In genomic region chr7:1716263-1717094, GRCh38 we compare ENCODE assay signal across 12 cellular contexts. TPM values are rescaled to one million over a fixed set of nuclear protein-coding genes. Genes with fewer than 3 reads are reported as not detected.
A peak's percentile ranks its signal among the peaks of the same experiment; 100 is the strongest.
DNase-seq lines count a peak whose midpoint lies in the region; ATAC-seq and TF ChIP-seq lines count a peak whose summit lies in the region.
"Had no signal": no experiment of that assay in that cellular context is flagged by ENCODE, and none has a peak within 500 bp of the region (broad histone marks: within the 10 kb centered on the region; RNA-seq: fewer than 3 reads in every experiment).

No MANE protein-coding gene starts in this region.

- H3K27ac ChIP-seq in HCT116 (ENCODE audit: low read depth, low read length), result no peak overlapping the region
- H3K27ac ChIP-seq: ascending aorta, ovary had no signal

- H3K9me2 ChIP-seq in HCT116 (ENCODE audit: insufficient read depth), result no peaks in the 10 kb centered on the region

- no peaks in the 10 kb centered on the region for H3K36me3 Mint-ChIP-seq in Caco-2 (ENCODE audit: insufficient read depth, unreplicated experiment)
- H3K36me3 Mint-ChIP-seq in T-helper 2 cell treated with Interferon-gamma antibody and Interleukin-4, amounts not matched to agents 5 μg/mL and 100 μg/mL, for 36 hours (ENCODE audit: low read depth), result no peaks in the 10 kb centered on the region
- H3K36me3 Mint-ChIP-seq in glutamatergic neuron (ENCODE audit: unreplicated experiment), result peaks cover 6% of the 10 kb centered on the region

- no peaks in the 10 kb centered on the region for H3K79me2 ChIP-seq in HCT116 (ENCODE audit: insufficient read depth, low read length)

- H3K27ac Mint-ChIP-seq in Caco-2 (ENCODE audit: unreplicated experiment) (no peak overlapping the region), glutamatergic neuron (ENCODE audit: unreplicated experiment) (no peak overlapping the region)
- no peak overlapping the region for H3K27ac Mint-ChIP-seq in T-helper 2 cell treated with Interferon-gamma antibody and Interleukin-4, amounts not matched to agents 5 μg/mL and 100 μg/mL, for 36 hours
- H3K27ac Mint-ChIP-seq in stimulated activated naive CD8-positive, alpha-beta T cell treated with anti-CD3 and anti-CD28 coated beads, Interleukin-15, amount 100 ng/mL, for 72 hours, result no peak overlapping the region

- no peaks in the 10 kb centered on the region for H4K20me1 ChIP-seq in HCT116 (ENCODE audit: insufficient read depth)

- H3K27me3 ChIP-seq in Caco-2 (replicated peaks; ENCODE audit: control insufficient read depth, insufficient read depth, low read length) (no peaks in the 10 kb centered on the region), HCT116 (ENCODE audit: insufficient read depth, low read length) (no peaks in the 10 kb centered on the region)
- H3K27me3 ChIP-seq: ascending aorta, ovary had no signal

- H3K4me1 Mint-ChIP-seq in Caco-2 (ENCODE audit: low read depth, unreplicated experiment) (peaks cover 7% of the 10 kb centered on the region), glutamatergic neuron (ENCODE audit: low read depth, unreplicated experiment) (peaks cover 30% of the 10 kb centered on the region)
- H3K4me1 Mint-ChIP-seq in T-helper 2 cell treated with Interferon-gamma antibody and Interleukin-4, amounts not matched to agents 5 μg/mL and 100 μg/mL, for 36 hours (ENCODE audit: low read depth), result peaks cover 6% of the 10 kb centered on the region
- H3K4me1 Mint-ChIP-seq in stimulated activated naive CD8-positive, alpha-beta T cell treated with anti-CD3 and anti-CD28 coated beads, Interleukin-15, amount 100 ng/mL, for 72 hours, result peaks cover 11% of the 10 kb centered on the region

- H3K4me1 ChIP-seq in Caco-2 (peaks cover 17% of the 10 kb centered on the region), HCT116 (ENCODE audit: control insufficient read depth in 1 of 2, insufficient read depth in 2 of 2, low read length in 2 of 2) (peaks cover 3 to 13% of the 10 kb centered on the region in 2 experiments; a peak in 3 of 4 replicates)
- H3K4me1 ChIP-seq: ascending aorta had no signal

- POLR2A ChIA-PET in Caco-2 (lab: Charles Lee), result interaction anchor here (0.6 kb wide), 1 partner anchor 12 kb away, joined by 9 read pairs; no protein-coding TSS in a partner anchor
- POLR2A ChIA-PET in HCT116 (lab: Charles Lee), result no interaction called here

- no peak for TF ChIP-seq POLR2A in HCT116 (IDR thresholded peaks at IDR 0.05; ENCODE audit: borderline replicate concordance, extremely low read depth, insufficient read depth, insufficient read length)

- TF ChIP-seq CTCF in Caco-2 (IDR thresholded peaks at IDR 0.05; ENCODE audit: insufficient read depth in 1 of 2, low read depth in 1 of 2, low read length in 1 of 2, severe bottlenecking in 1 of 2, unreplicated experiment in 1 of 2), result no peak
- TF ChIP-seq CTCF in HCT116 (IDR thresholded peaks at IDR 0.05 in 2 of 3, conservative IDR thresholded peaks at IDR 0.05 in 1 of 3; ENCODE audit: borderline replicate concordance in 1 of 3, insufficient read depth in 1 of 3, low read depth in 2 of 3, low read length in 2 of 3), result no peak
- TF ChIP-seq CTCF in glutamatergic neuron (IDR thresholded peaks at IDR 0.05; ENCODE audit: partially characterized antibody, unreplicated experiment), result no peak

- H3K9me3 Mint-ChIP-seq in Caco-2 (ENCODE audit: unreplicated experiment) (no peaks in the 10 kb centered on the region), glutamatergic neuron (ENCODE audit: unreplicated experiment) (peaks cover 21% of the 10 kb centered on the region)
- H3K9me3 Mint-ChIP-seq in T-helper 2 cell treated with Interferon-gamma antibody and Interleukin-4, amounts not matched to agents 5 μg/mL and 100 μg/mL, for 36 hours, result peaks cover 4% of the 10 kb centered on the region
- no peaks in the 10 kb centered on the region for H3K9me3 Mint-ChIP-seq in stimulated activated naive CD8-positive, alpha-beta T cell treated with anti-CD3 and anti-CD28 coated beads, Interleukin-15, amount 100 ng/mL, for 72 hours

- H3K9ac ChIP-seq in HCT116 (ENCODE audit: low read length), result no peak overlapping the region

- CTCF ChIA-PET in Caco-2 (lab: Charles Lee), result no interaction called here
- CTCF ChIA-PET in HCT116 (lab: Charles Lee), result no interaction called here

- H3K27me3 Mint-ChIP-seq in Caco-2 (ENCODE audit: insufficient read depth, unreplicated experiment), result no peaks in the 10 kb centered on the region
- H3K27me3 Mint-ChIP-seq in T-helper 2 cell treated with Interferon-gamma antibody and Interleukin-4, amounts not matched to agents 5 μg/mL and 100 μg/mL, for 36 hours (ENCODE audit: low read depth), result no peaks in the 10 kb centered on the region
- peaks cover 16% of the 10 kb centered on the region for H3K27me3 Mint-ChIP-seq in glutamatergic neuron (ENCODE audit: unreplicated experiment)
- H3K27me3 Mint-ChIP-seq in stimulated activated naive CD8-positive, alpha-beta T cell treated with anti-CD3 and anti-CD28 coated beads, Interleukin-15, amount 100 ng/mL, for 72 hours, result peaks cover 6% of the 10 kb centered on the region

- no peak overlapping the region for H2AFZ ChIP-seq in HCT116 (ENCODE audit: low read depth, low read length, poor library complexity, severe bottlenecking)

- BruUV-seq in Caco-2 (replicated peaks; lab: Mats Ljungman, UMichigan) (no TSS peak), HCT116 (replicated peaks; lab: Mats Ljungman, UMichigan) (no TSS peak)

- intact Hi-C loops in Caco-2 (cut with micrococcal nuclease; ENCODE audit: unreplicated experiment), result no loop called here
- intact Hi-C loops in HCT116 (cut with micrococcal nuclease), result no loop called here

- H3K4me3 ChIP-seq in Caco-2 (ENCODE audit: low read depth, low read length) (no peak overlapping the region), HCT116 (replicated peaks in 1 of 2; ENCODE audit: low read depth in 1 of 2, low read length in 2 of 2) (no peak overlapping the region)
- H3K4me3 ChIP-seq: ascending aorta, ovary had no signal

- DNase-seq in Caco-2, result peak; percentile 24 to 60
- no peak for DNase-seq in HCT116 (ENCODE audit: low read depth, low spot score)
- no peak for DNase-seq in T-helper 2 cell treated with Interferon-gamma antibody and Interleukin-4, amounts not matched to agents 5 μg/mL and 100 μg/mL, for 36 hours (ENCODE audit: low spot score)
- DNase-seq in glutamatergic neuron, result no peak
- no peak for DNase-seq in stimulated activated naive CD8-positive, alpha-beta T cell treated with anti-CD3 and anti-CD28 coated beads, Interleukin-15, amount 100 ng/mL, for 72 hours
- DNase-seq in NCI-H345 (lab: John Stamatoyannopoulos, UW), result no peak
- no peak for DNase-seq in NOMO-1 treated with dmso at 0.1 percent for 144 hours (lab: John Stamatoyannopoulos, UW; ENCODE audit: unreplicated experiment)
- no peak for DNase-seq in stimulated activated CD4-positive, alpha-beta T cell treated with anti-CD3 and anti-CD28 coated beads, Interleukin-4, amount 100 ng/mL, for 24 hours
- DNase-seq: erythroblast, KG1 had no signal

- H3K4me3 Mint-ChIP-seq in Caco-2 (ENCODE audit: unreplicated experiment) (no peak overlapping the region), glutamatergic neuron (ENCODE audit: unreplicated experiment) (peak overlapping the region; percentile 57)
- peak overlapping the region; percentile 24 for H3K4me3 Mint-ChIP-seq in T-helper 2 cell treated with Interferon-gamma antibody and Interleukin-4, amounts not matched to agents 5 μg/mL and 100 μg/mL, for 36 hours
- no peak overlapping the region for H3K4me3 Mint-ChIP-seq in stimulated activated naive CD8-positive, alpha-beta T cell treated with anti-CD3 and anti-CD28 coated beads, Interleukin-15, amount 100 ng/mL, for 72 hours

- peak; percentile 32 for ATAC-seq in HCT116
- ATAC-seq in stimulated activated naive CD8-positive, alpha-beta T cell treated with anti-CD3 and anti-CD28 coated beads, Interleukin-15, amount 100 ng/mL, for 72 hours, result no peak

- TF ChIP-seq RAD21 in HCT116 (IDR thresholded peaks at IDR 0.05; ENCODE audit: low read depth), result no peak

- H3K4me2 ChIP-seq in HCT116 (ENCODE audit: low read length), result peak overlapping the region; percentile 35

- RAD21 ChIA-PET in HCT116 (lab: Charles Lee; ENCODE audit: low non-redundant PET in 1 of 2, low total read pairs in 2 of 2, uncharacterized antibody in 2 of 2, unreplicated experiment in 2 of 2), result no interaction called here

- H3K36me3 ChIP-seq in Caco-2 (ENCODE audit: control insufficient read depth, insufficient read depth, low read length) (no peaks in the 10 kb centered on the region), HCT116 (ENCODE audit: control insufficient read depth in 1 of 2, insufficient read depth in 2 of 2, low read length in 2 of 2) (no peaks in the 10 kb centered on the region)
- H3K36me3 ChIP-seq: ascending aorta, ovary had no signal

- H3K9me3 ChIP-seq in Caco-2 (no peaks in the 10 kb centered on the region), HCT116 (ENCODE audit: control insufficient read depth in 1 of 2, insufficient read depth in 1 of 2, low read depth in 1 of 2, low read length in 2 of 2) (no peaks in the 10 kb centered on the region)
- H3K9me3 ChIP-seq: ascending aorta, ovary had no signal

TF ChIP-seq in HCT116, 20 proteins besides CTCF, POLR2A, EP300 and RAD21:
- no peak for TF ChIP-seq FOSL1 (IDR thresholded peaks at IDR 0.05; ENCODE audit: low read depth)
- no peak for TF ChIP-seq ELF1 (IDR thresholded peaks at IDR 0.05; ENCODE audit: borderline replicate concordance, low read depth)
- no peak for TF ChIP-seq CBX3 (IDR thresholded peaks at IDR 0.05; ENCODE audit: low read depth)
- TF ChIP-seq SP1 (IDR thresholded peaks at IDR 0.05; ENCODE audit: low read depth), result no peak
- TF ChIP-seq EZH2phosphoT487 (IDR thresholded peaks at IDR 0.05; ENCODE audit: borderline replicate concordance), result no peak
TF ChIP-seq in HCT116: peak in this region for 0.

RNA-seq across cellular contexts. Expression of gene ELFN1, which starts 46.4 kb away (rescaled TPM):
- total RNA-seq in Caco-2 (2022) (2.3 TPM in 2 replicates), HCT116 (2021; ENCODE audit: unreplicated experiment) (4.4 TPM), glutamatergic neuron (ENCODE audit: unreplicated experiment) (40.0 TPM)
- polyA plus RNA-seq in HCT116 (2012), result 3.2 and 3.5 TPM in 2 replicates

Comparison
In these comparisons a context has a peak if more than half of its experiments do, and no peak if none do; other contexts are left out.
1. DNase-seq: peak in Caco-2 (2 of 2); none in HCT116 (single experiment), T-helper 2 cell treated with Interferon-gamma antibody and Interleukin-4, amounts not matched to agents 5 μg/mL and 100 μg/mL, for 36 hours (single experiment), glutamatergic neuron (single experiment), stimulated activated naive CD8-positive, alpha-beta T cell treated with anti-CD3 and anti-CD28 coated beads, Interleukin-15, amount 100 ng/mL, for 72 hours (0 of 2), NCI-H345 (single experiment), NOMO-1 treated with dmso at 0.1 percent for 144 hours (single experiment) and stimulated activated CD4-positive, alpha-beta T cell treated with anti-CD3 and anti-CD28 coated beads, Interleukin-4, amount 100 ng/mL, for 24 hours (single experiment).
2. H3K4me3 Mint-ChIP-seq: peak in T-helper 2 cell treated with Interferon-gamma antibody and Interleukin-4, amounts not matched to agents 5 μg/mL and 100 μg/mL, for 36 hours (single experiment) and glutamatergic neuron (single experiment); none in Caco-2 (single experiment) and stimulated activated naive CD8-positive, alpha-beta T cell treated with anti-CD3 and anti-CD28 coated beads, Interleukin-15, amount 100 ng/mL, for 72 hours (0 of 2).